17 cellular contexts compared by ENCODE assay signal in genomic region chr4:78267790-78268189, GRCh38.
DNase-seq lines count a peak whose midpoint lies in the region; ATAC-seq, FAIRE-seq and TF ChIP-seq lines count a peak whose summit lies in the region.
"Had no signal": no experiment of that assay in that cellular context is flagged by ENCODE, and none has a peak within 500 bp of the region (broad histone marks: within the 10 kb centered on the region; RNA-seq: fewer than 3 reads in every experiment).

No MANE protein-coding gene starts in this region.

- H2BK5ac ChIP-seq in H9 (ENCODE audit: insufficient read length, low read length) (no peak overlapping the region), H1 (ENCODE audit: low read depth, low read length) (no peak overlapping the region)

- peak overlapping the region; percentile 33 to 78 (median 73); a peak in 5 of 7 replicates for H3K27ac Mint-ChIP-seq in H9
- peak overlapping the region; percentile 36 to 87 (median 71) for H3K27ac Mint-ChIP-seq in nephron
- peak overlapping the region; percentile 39 for H3K27ac Mint-ChIP-seq in progenitor cell of endocrine pancreas
- H3K27ac Mint-ChIP-seq in activated CD4-positive, alpha-beta T cell treated with anti-CD3 and anti-CD28 coated beads, Interleukin-2, amount 10 ng/mL, durations not matched to agents 24 days and 14 days = no peak overlapping the region
- H3K27ac Mint-ChIP-seq: CD4-positive, alpha-beta T cell had no signal

- H2AFZ ChIP-seq in H9 (ENCODE audit: low read length) (no peak overlapping the region), H1 (ENCODE audit: low read length) (no peak overlapping the region)

- H2BK15ac ChIP-seq in H9 (ENCODE audit: low read depth, low read length) = no peak overlapping the region
- no peak overlapping the region for H2BK15ac ChIP-seq in H1 (ENCODE audit: low read length)

- no peak for TF ChIP-seq RAD21 in H1 (IDR thresholded peaks at IDR 0.05 in 1 of 2, conservative IDR thresholded peaks at IDR 0.05 in 1 of 2; ENCODE audit: low read depth in 2 of 2, low read length in 2 of 2)

- H3K9ac ChIP-seq in H9 (ENCODE audit: extremely low read depth, insufficient read length, low read length) (no peak overlapping the region), H1 (replicated peaks in 1 of 4; ENCODE audit: extremely low read depth in 1 of 4, low read depth in 3 of 4, low read length in 3 of 4) (no peak overlapping the region)

- DNase-seq in H9 = no peak
- no peak for DNase-seq in H1 (ENCODE audit: low read depth in 1 of 2, low spot score in 2 of 2)
- DNase-seq in progenitor cell of endocrine pancreas (ENCODE audit: low spot score, unreplicated experiment) = no peak
- DNase-seq in NCI-H2107 treated with DMSO at 0.1 percent for 48 hours (lab: John Stamatoyannopoulos, UW; ENCODE audit: unreplicated experiment) = no peak
- DNase-seq in BE2C = no peak
- no peak for DNase-seq in activated CD4-positive, alpha-beta T cell treated with anti-CD3 and anti-CD28 coated beads, Interleukin-2, amount 10 ng/mL, durations not matched to agents 24 days and 14 days
- DNase-seq: ACHN; CD4-positive, alpha-beta T cell; DMS79 treated with DMSO at 0.1 percent for 48 hours; GF-D8; KG1 had no signal

- peaks cover 5 to 9% of the 10 kb centered on the region in 2 experiments for H3K4me1 Mint-ChIP-seq in H9
- peaks cover 21% of the 10 kb centered on the region for H3K4me1 Mint-ChIP-seq in nephron
- H3K4me1 Mint-ChIP-seq in progenitor cell of endocrine pancreas (ENCODE audit: low read depth) = peaks cover 1% of the 10 kb centered on the region
- no peaks in the 10 kb centered on the region for H3K4me1 Mint-ChIP-seq in activated CD4-positive, alpha-beta T cell treated with anti-CD3 and anti-CD28 coated beads, Interleukin-2, amount 10 ng/mL, durations not matched to agents 24 days and 14 days

- intact Hi-C loops in activated CD4-positive, alpha-beta T cell treated with anti-CD3 and anti-CD28 coated beads, Interleukin-2, amount 10 ng/mL, durations not matched to agents 24 days and 14 days (cut with micrococcal nuclease) = no loop called here

- H3K4me1 ChIP-seq in H9 (ENCODE audit: insufficient read depth, low read length) (no peaks in the 10 kb centered on the region), H1 (replicated peaks in 1 of 4; ENCODE audit: control insufficient read depth in 3 of 4, insufficient read depth in 4 of 4, low read length in 3 of 4) (no peaks in the 10 kb centered on the region), BE2C (no peaks in the 10 kb centered on the region)

- H3T11ph ChIP-seq in H9 (ENCODE audit: low read length) = no peak overlapping the region

- H3K23ac ChIP-seq in H9 (ENCODE audit: insufficient read length, low read depth, low read length) = no peak overlapping the region
- H3K23ac ChIP-seq in H1 (ENCODE audit: insufficient read length) = no peak overlapping the region

- H3K9me3 ChIP-seq in H9 (ENCODE audit: control insufficient read depth, low read depth, low read length) (no peaks in the 10 kb centered on the region), H1 (ENCODE audit: insufficient read depth in 2 of 2, low read depth in 1 of 2, low read length in 1 of 2) (0 out of 4 replicates have a peak, but pooled peaks cover 2 to 4% of the 10 kb centered on the region in 2 experiments), BE2C (no peaks in the 10 kb centered on the region)

- H3K9me3 Mint-ChIP-seq in H9 (peaks cover 14 to 15% of the 10 kb centered on the region in 2 experiments; a peak in 4 of 5 replicates), nephron (peaks cover 12% of the 10 kb centered on the region), progenitor cell of endocrine pancreas (ENCODE audit: low read depth) (peaks cover under 1% of the 10 kb centered on the region)
- peaks cover under 1% of the 10 kb centered on the region for H3K9me3 Mint-ChIP-seq in activated CD4-positive, alpha-beta T cell treated with anti-CD3 and anti-CD28 coated beads, Interleukin-2, amount 10 ng/mL, durations not matched to agents 24 days and 14 days

- H3K4me2 ChIP-seq in H9 (ENCODE audit: insufficient read depth, insufficient read length, low read length) = no peak overlapping the region
- H3K4me2 ChIP-seq in H1 (ENCODE audit: insufficient read depth in 1 of 2, low read depth in 2 of 2, low read length in 2 of 2) = no peak overlapping the region

- H3K4me3 ChIP-seq in H1 (ENCODE audit: extremely low read depth in 1 of 4, insufficient read depth in 2 of 4, low read depth in 3 of 4, low read length in 4 of 4) (no peak overlapping the region), BE2C (ENCODE audit: low read depth, low read length) (no peak overlapping the region)

- H2AK5ac ChIP-seq in H9 (ENCODE audit: insufficient read length, low read length) (no peak overlapping the region), H1 (ENCODE audit: low read depth, low read length) (no peak overlapping the region)

- no peak for ATAC-seq in HG02884 (IDR thresholded peaks at IDR 0.05; ENCODE audit: unreplicated experiment)
- ATAC-seq: HCT116 had no signal

- H3K79me1 ChIP-seq in H9 (ENCODE audit: insufficient read depth, low read depth, low read length, poor library complexity, severe bottlenecking) (no peaks in the 10 kb centered on the region), H1 (ENCODE audit: low read depth, low read length) (no peaks in the 10 kb centered on the region)

- TF ChIP-seq CTCF in H9 (conservative IDR thresholded peaks at IDR 0.05) (no peak), H1 (IDR thresholded peaks at IDR 0.05; ENCODE audit: control extremely low read depth in 1 of 3, insufficient read depth in 1 of 3, low read depth in 1 of 3, low read length in 3 of 3) (no peak), nephron (IDR thresholded peaks at IDR 0.05; ENCODE audit: unreplicated experiment in 3 of 3) (no peak), progenitor cell of endocrine pancreas (IDR thresholded peaks at IDR 0.05; ENCODE audit: unreplicated experiment) (no peak), BE2C (IDR thresholded peaks at IDR 0.05; ENCODE audit: low read depth, low read length) (no peak)

- H3K18ac ChIP-seq in H9 (ENCODE audit: insufficient read length, low read depth, low read length) (no peak overlapping the region), H1 (ENCODE audit: extremely low read depth, low read length) (no peak overlapping the region)

- no peak for TF ChIP-seq EP300 in H1 (IDR thresholded peaks at IDR 0.05; ENCODE audit: borderline replicate concordance in 1 of 2, low read depth in 2 of 2, low read length in 2 of 2)

- no peak overlapping the region for H4K5ac ChIP-seq in H9 (ENCODE audit: insufficient read length, low read depth, low read length)
- no peak overlapping the region for H4K5ac ChIP-seq in H1 (ENCODE audit: insufficient read length, low read depth, low read length)

- no peaks in the 10 kb centered on the region for H3K27me3 Mint-ChIP-seq in H9 (ENCODE audit: low read depth)
- H3K27me3 Mint-ChIP-seq in nephron (ENCODE audit: low read depth) = no peaks in the 10 kb centered on the region
- no peaks in the 10 kb centered on the region for H3K27me3 Mint-ChIP-seq in progenitor cell of endocrine pancreas
- H3K27me3 Mint-ChIP-seq in activated CD4-positive, alpha-beta T cell treated with anti-CD3 and anti-CD28 coated beads, Interleukin-2, amount 10 ng/mL, durations not matched to agents 24 days and 14 days = no peaks in the 10 kb centered on the region

- H3K4me3 Mint-ChIP-seq in H9 (no peak overlapping the region), nephron (no peak overlapping the region), progenitor cell of endocrine pancreas (ENCODE audit: low read depth) (no peak overlapping the region)
- H3K4me3 Mint-ChIP-seq in activated CD4-positive, alpha-beta T cell treated with anti-CD3 and anti-CD28 coated beads, Interleukin-2, amount 10 ng/mL, durations not matched to agents 24 days and 14 days = no peak overlapping the region
- H3K4me3 Mint-ChIP-seq: CD4-positive, alpha-beta T cell had no signal

- H4K20me1 ChIP-seq in H9 (ENCODE audit: control insufficient read depth, insufficient read depth, insufficient read length) = no peaks in the 10 kb centered on the region
- H4K20me1 ChIP-seq in H1 (replicated peaks in 1 of 2; ENCODE audit: control insufficient read depth in 1 of 2, insufficient read depth in 2 of 2, low read length in 2 of 2) = no peaks in the 10 kb centered on the region

- CTCF ChIA-PET in H1 (lab: Charles Lee; ENCODE audit: partially characterized antibody) = interaction anchor here (0.6 kb wide), 2 partner anchors 208 to 1548 kb away, joined by 3 read pairs; no protein-coding TSS in a partner anchor

- no peak overlapping the region for H4K8ac ChIP-seq in H9 (replicated peaks; ENCODE audit: insufficient read length, low read depth, low read length)
- H4K8ac ChIP-seq in H1 (ENCODE audit: extremely low read depth, insufficient read depth, low read length) = peak overlapping the region; percentile 18; the same call in 1 of the 2 replicates

- H3K79me2 ChIP-seq in H9 (ENCODE audit: insufficient read depth, low read length) (no peaks in the 10 kb centered on the region), H1 (ENCODE audit: control insufficient read depth in 1 of 2, insufficient read depth in 2 of 2, low read length in 2 of 2) (no peaks in the 10 kb centered on the region)

- H3K27me3 ChIP-seq in H9 (ENCODE audit: insufficient read depth, low read length) = no peaks in the 10 kb centered on the region
- no peaks in the 10 kb centered on the region for H3K27me3 ChIP-seq in H1 (replicated peaks in 1 of 4; ENCODE audit: control insufficient read depth in 3 of 4, extremely low read depth in 1 of 4, insufficient read depth in 3 of 4, low read length in 3 of 4)
- no peaks in the 10 kb centered on the region for H3K27me3 ChIP-seq in BE2C

- H3K23me2 ChIP-seq in H9 (ENCODE audit: insufficient read length, low read depth, low read length, poor library complexity, severe bottlenecking) (no peaks in the 10 kb centered on the region), H1 (ENCODE audit: low read depth, low read length) (no peaks in the 10 kb centered on the region)

- no peak overlapping the region for H3K27ac ChIP-seq in H9 (ENCODE audit: insufficient read length, low read depth, low read length)
- H3K27ac ChIP-seq in H1 (ENCODE audit: low read depth, low read length) = no peak overlapping the region
- H3K27ac ChIP-seq: C4-2B had no signal

- H3K4ac ChIP-seq in H9 (ENCODE audit: low read depth, low read length) (no peak overlapping the region), H1 (replicated peaks; ENCODE audit: insufficient read length, low read depth, low read length) (no peak overlapping the region)

- no peak overlapping the region for H3K56ac ChIP-seq in H9 (ENCODE audit: insufficient read length, low read depth, low read length)
- no peak overlapping the region for H3K56ac ChIP-seq in H1 (replicated peaks; ENCODE audit: insufficient read length, low read depth, low read length)

- H2BK20ac ChIP-seq in H9 (ENCODE audit: low read depth, low read length, poor library complexity, severe bottlenecking) (no peak overlapping the region), H1 (ENCODE audit: low read length) (no peak overlapping the region)

- no peak for FAIRE-seq in H1 (lab: Jason Lieb, UNC)
- FAIRE-seq: A204.1, H54 had no signal

- H2BK12ac ChIP-seq in H9 (ENCODE audit: insufficient read length, low read depth, low read length) = no peak overlapping the region
- H2BK12ac ChIP-seq in H1 (ENCODE audit: low read depth, low read length) = no peak overlapping the region

- TF ChIP-seq POLR2A in H1 (IDR thresholded peaks at IDR 0.05; ENCODE audit: control extremely low read depth in 1 of 2, low read depth in 2 of 2, low read length in 2 of 2) = no peak

- H2BK120ac ChIP-seq in H9 (ENCODE audit: low read depth, low read length, poor library complexity, severe bottlenecking) (no peak overlapping the region), H1 (replicated peaks; ENCODE audit: low read depth, low read length) (no peak overlapping the region)

- H3K36me3 Mint-ChIP-seq in H9 (ENCODE audit: insufficient read depth in 1 of 3, low read depth in 3 of 3) = peaks cover 79 to 84% (median 80%) of the 10 kb centered on the region in 3 experiments
- H3K36me3 Mint-ChIP-seq in nephron (ENCODE audit: low read depth) = peaks cover 88% of the 10 kb centered on the region
- peaks cover 65% of the 10 kb centered on the region for H3K36me3 Mint-ChIP-seq in progenitor cell of endocrine pancreas (ENCODE audit: insufficient read depth)
- no peaks in the 10 kb centered on the region for H3K36me3 Mint-ChIP-seq in activated CD4-positive, alpha-beta T cell treated with anti-CD3 and anti-CD28 coated beads, Interleukin-2, amount 10 ng/mL, durations not matched to agents 24 days and 14 days (ENCODE audit: low read depth)

- H3K14ac ChIP-seq in H9 (ENCODE audit: insufficient read depth, low read length) = no peak overlapping the region
- no peak overlapping the region for H3K14ac ChIP-seq in H1 (ENCODE audit: insufficient read length)

- WGBS in H9 (ENCODE audit: extremely low coverage, insufficient read length, low lambda C conversion rate) = no CpG with 5 or more reads among the region's 7 CpGs
- WGBS in H1 (ENCODE audit: extremely low coverage in 1 of 2, insufficient coverage in 1 of 2, insufficient read length in 1 of 2, insufficient replicate concordance in 2 of 2, low coverage in 1 of 2, low lambda C conversion rate in 2 of 2, missing lambda C conversion rate in 1 of 2), 2 experiments = 87% methylated on average over 7 of the region's 7 CpGs; no CpG with 5 or more reads in 1 of the 2 experiments

- POLR2A ChIA-PET in H1 (lab: Charles Lee; ENCODE audit: partially characterized antibody) = no interaction called here

- H4K91ac ChIP-seq in H9 (ENCODE audit: insufficient read length, low read depth, low read length) (no peak overlapping the region), H1 (replicated peaks; ENCODE audit: insufficient read length, low read length) (no peak overlapping the region)

- H3K36me3 ChIP-seq in H1 (ENCODE audit: control insufficient read depth in 2 of 4, insufficient read depth in 4 of 4, low read length in 3 of 4) (peaks cover 11 to 68% (median 40%) of the 10 kb centered on the region in 4 experiments), BE2C (peaks cover 26% of the 10 kb centered on the region)
